In genomic region chr17:38606646-38607611, GRCh38 we compare ENCODE assay signal across 8 cellular contexts. TPM values are rescaled to one million over a fixed set of nuclear protein-coding genes. Genes with fewer than 3 reads are reported as not detected.
DNase-seq lines count a peak whose midpoint lies in the region; ATAC-seq, FAIRE-seq and TF ChIP-seq lines count a peak whose summit lies in the region.

No MANE protein-coding gene starts in this region.

- no TSS peak for BruUV-seq in PC-9 (replicated peaks; lab: Mats Ljungman, UMichigan)

- intact Hi-C loops in PC-9 (cut with micrococcal nuclease; ENCODE audit: unreplicated experiment) (no loop called here), head of caudate nucleus (cut with DNase I) (loop anchor here (5.0 kb wide), 1 partner anchor 50 kb away; no protein-coding TSS in a partner anchor)

- no peak overlapping the region for H4K91ac ChIP-seq in trophoblast cell (ENCODE audit: low read depth, low read length)

- ATAC-seq in HG03108 (IDR thresholded peaks at IDR 0.05; ENCODE audit: unreplicated experiment) (no peak), HG03342 (IDR thresholded peaks at IDR 0.05; ENCODE audit: unreplicated experiment) (no peak)

- peaks cover 7% of the 10 kb centered on the region; the same call in 1 of the 2 replicates for H4K20me1 ChIP-seq in PC-9 (ENCODE audit: insufficient read depth)

- peak; percentile 88 for DNase-seq in G401 (ENCODE audit: low spot score)
- peak; percentile 33 to 50 for DNase-seq in PC-9
- peak; percentile 47 to 95 (median 87) for DNase-seq in head of caudate nucleus
- no peak for DNase-seq in trophoblast cell
- no peak for DNase-seq in NCI-H510A treated with DMSO at 0.1 percent for 48 hours (lab: John Stamatoyannopoulos, UW)
- DNase-seq in D721Med (ENCODE audit: insufficient read length, low spot score) = no peak

- H3K23ac ChIP-seq in trophoblast cell (ENCODE audit: low read length) = no peak overlapping the region

- no peak overlapping the region for H4K12ac ChIP-seq in trophoblast cell (ENCODE audit: low read depth, low read length)

- H3K79me1 ChIP-seq in trophoblast cell (ENCODE audit: low read length) = no peaks in the 10 kb centered on the region

- H3K9me3 ChIP-seq in PC-9 (ENCODE audit: insufficient read depth, low read depth) (no peaks in the 10 kb centered on the region), trophoblast cell (ENCODE audit: insufficient read depth, low read depth, low read length) (peaks cover 8% of the 10 kb centered on the region)

- no peak for FAIRE-seq in D721Med (lab: Jason Lieb, UNC)

- H2AFZ ChIP-seq in PC-9 (peak overlapping the region; percentile 94), trophoblast cell (ENCODE audit: insufficient read depth, low read length, poor library complexity) (peak overlapping the region; percentile 23)

- H2BK120ac ChIP-seq in trophoblast cell (ENCODE audit: insufficient read depth, low read length, poor library complexity) = no peak overlapping the region

- H3K14ac ChIP-seq in trophoblast cell (ENCODE audit: low read length) = no peak overlapping the region

- TF ChIP-seq CTCF in PC-9 (conservative IDR thresholded peaks at IDR 0.05) (peak; percentile 68; the same call in 1 of the 2 replicates), D721Med (IDR thresholded peaks at IDR 0.05; ENCODE audit: insufficient read depth, missing control alignments) (no peak)

- H3K27ac ChIP-seq in PC-9 = no peak overlapping the region
- no peak overlapping the region for H3K27ac ChIP-seq in trophoblast cell (ENCODE audit: low read depth, low read length)

- POLR2A ChIA-PET in PC-9 (lab: Charles Lee; ENCODE audit: unreplicated experiment) = no interaction called here

- no peak overlapping the region for H2BK12ac ChIP-seq in trophoblast cell (ENCODE audit: low read length)

- no peak overlapping the region for H3K9ac ChIP-seq in trophoblast cell (ENCODE audit: low read length)

- no peak overlapping the region for H3K18ac ChIP-seq in trophoblast cell (ENCODE audit: low read length)

- H3K4me2 ChIP-seq in PC-9 = peak overlapping the region; percentile 89
- H3K4me2 ChIP-seq in trophoblast cell (ENCODE audit: low read length) = peak overlapping the region; percentile 83

- H3K4me1 ChIP-seq in PC-9 (replicated peaks; ENCODE audit: insufficient read depth) (peaks cover 23% of the 10 kb centered on the region), trophoblast cell (ENCODE audit: control insufficient read depth in 1 of 2, insufficient read depth in 2 of 2, low read length in 2 of 2) (peaks cover 11 to 18% of the 10 kb centered on the region in 2 experiments)

- CTCF ChIA-PET in PC-9 (lab: Charles Lee) = interaction anchor here (0.5 to 1.0 kb wide), 2 partner anchors 8 to 61 kb away, joined by 3 read pairs; no protein-coding TSS in a partner anchor

- H3K36me3 ChIP-seq in PC-9 (ENCODE audit: low read depth) = no peaks in the 10 kb centered on the region
- no peaks in the 10 kb centered on the region for H3K36me3 ChIP-seq in trophoblast cell (ENCODE audit: control insufficient read depth in 1 of 2, insufficient read depth in 2 of 2, low read length in 2 of 2)

- H2BK5ac ChIP-seq in trophoblast cell (ENCODE audit: low read depth, low read length, poor library complexity) = no peak overlapping the region

- H3K9me2 ChIP-seq in PC-9 (ENCODE audit: insufficient read depth) = no peaks in the 10 kb centered on the region

- in situ Hi-C loops in G401 (cut with HindIII; ENCODE audit: low sequenced_read_pairs) = no loop called here

- no CpG with 5 or more reads among the region's 30 CpGs for WGBS in trophoblast cell (ENCODE audit: extremely low coverage, insufficient coverage, insufficient read length)

- peak overlapping the region; percentile 76 for H3K4me3 ChIP-seq in PC-9
- peak overlapping the region; percentile 45 for H3K4me3 ChIP-seq in trophoblast cell (ENCODE audit: low read depth, low read length)

- peak overlapping the region; percentile 49 for H4K8ac ChIP-seq in trophoblast cell (ENCODE audit: low read depth, low read length)

- H3K4ac ChIP-seq in trophoblast cell (ENCODE audit: low read depth, low read length) = no peak overlapping the region

- no peak overlapping the region for H2AK5ac ChIP-seq in trophoblast cell (ENCODE audit: low read length)

- H3K27me3 ChIP-seq in PC-9 (ENCODE audit: insufficient read depth, low read depth) (no peaks in the 10 kb centered on the region), trophoblast cell (ENCODE audit: insufficient read depth, low read length) (peaks cover 17% of the 10 kb centered on the region)

- no peaks in the 10 kb centered on the region; the same call in 1 of the 2 replicates for H3K79me2 ChIP-seq in PC-9 (ENCODE audit: low read depth)
- no peaks in the 10 kb centered on the region for H3K79me2 ChIP-seq in trophoblast cell (ENCODE audit: control insufficient read depth, insufficient read depth, low read length, poor library complexity)

- H3F3A ChIP-seq in PC-9 (ENCODE audit: insufficient read depth, low read depth) = peaks cover 20% of the 10 kb centered on the region; the same call in 1 of the 2 replicates

RNA-seq across cellular contexts. Expression of gene SRCIN1, which starts 1.2 kb away (rescaled TPM):
- total RNA-seq in G401 (2014; rRNA removed; shearing (Covaris generic)) = 8.9 and 12.4 TPM in 2 replicates
- total RNA-seq in PC-9 (2021) = 16.7 and 23.7 TPM in 2 replicates
- polyA plus RNA-seq in trophoblast cell (2013) = 0.29 and 0.31 TPM in 2 replicates

Comparison
In these comparisons a context has a peak if more than half of its experiments do, and no peak if none do; other contexts are left out.
1. DNase-seq: peak in G401 (single experiment), PC-9 (2 of 2) and head of caudate nucleus (42 of 42); none in trophoblast cell (0 of 2), NCI-H510A treated with DMSO at 0.1 percent for 48 hours (single experiment) and D721Med (single experiment).